ENCODE assay signal across 8 cellular contexts in genomic region chr6:36759177-36759757, GRCh38.
DNase-seq lines count a peak whose midpoint lies in the region; ATAC-seq and TF ChIP-seq lines count a peak whose summit lies in the region.

No MANE protein-coding gene starts in this region.

- TF ChIP-seq CTCF in C4-2B (conservative IDR thresholded peaks at IDR 0.05) (peak; percentile 99), WERI-Rb-1 (IDR thresholded peaks at IDR 0.05; ENCODE audit: low read depth, low read length) (peak; percentile 98)

- H3K36me3 ChIP-seq in H7 (replicated peaks; ENCODE audit: control insufficient read depth, insufficient read depth, low read length) (no peaks in the 10 kb centered on the region), WERI-Rb-1 (no peaks in the 10 kb centered on the region)

- ATAC-seq in GM18498 (IDR thresholded peaks at IDR 0.05; ENCODE audit: unreplicated experiment): no peak

- H3K4me3 ChIP-seq in H7 (ENCODE audit: insufficient read depth, low read depth, low read length): no peak overlapping the region
- no peak overlapping the region for H3K4me3 ChIP-seq in WERI-Rb-1 (ENCODE audit: low read depth, low read length)

- no peaks in the 10 kb centered on the region for H3K9me3 ChIP-seq in WERI-Rb-1 (ENCODE audit: severe bottlenecking)

- DNase-seq in H7 (peak; percentile 96), NCI-H2196 treated with DMSO at 0.1 percent for 48 hours (lab: John Stamatoyannopoulos, UW; ENCODE audit: unreplicated experiment) (peak; percentile 68), WERI-Rb-1 (peak; percentile 93), brain pericyte (ENCODE audit: low read depth, low spot score) (peak; percentile 26), iris pigment epithelial cell (ENCODE audit: low read depth) (peak; percentile 74)
- peak; percentile 53 to 75 for DNase-seq in stimulated activated CD4-positive, alpha-beta T cell treated with anti-CD3 and anti-CD28 coated beads, Interleukin-15, amount 100 ng/mL, for 48 hours (ENCODE audit: low read depth in 2 of 2)

- H3K27me3 ChIP-seq in H7 (ENCODE audit: control insufficient read depth, insufficient read depth, low read length) (no peaks in the 10 kb centered on the region), WERI-Rb-1 (ENCODE audit: insufficient read depth, low read depth, severe bottlenecking) (no peaks in the 10 kb centered on the region)

- H3K27ac ChIP-seq in C4-2B (no peak overlapping the region), WERI-Rb-1 (no peak overlapping the region)

Comparison
In these comparisons a context has a peak if more than half of its experiments do, and no peak if none do; other contexts are left out.
1. DNase-seq: peak in every context shown above with its lines; median percentile 96 in H7; 93 in WERI-Rb-1; 74 in iris pigment epithelial cell; 68 in NCI-H2196 treated with DMSO at 0.1 percent for 48 hours; 64 in stimulated activated CD4-positive, alpha-beta T cell treated with anti-CD3 and anti-CD28 coated beads, Interleukin-15, amount 100 ng/mL, for 48 hours; 26 in brain pericyte.